In the genomic region with DNA sequence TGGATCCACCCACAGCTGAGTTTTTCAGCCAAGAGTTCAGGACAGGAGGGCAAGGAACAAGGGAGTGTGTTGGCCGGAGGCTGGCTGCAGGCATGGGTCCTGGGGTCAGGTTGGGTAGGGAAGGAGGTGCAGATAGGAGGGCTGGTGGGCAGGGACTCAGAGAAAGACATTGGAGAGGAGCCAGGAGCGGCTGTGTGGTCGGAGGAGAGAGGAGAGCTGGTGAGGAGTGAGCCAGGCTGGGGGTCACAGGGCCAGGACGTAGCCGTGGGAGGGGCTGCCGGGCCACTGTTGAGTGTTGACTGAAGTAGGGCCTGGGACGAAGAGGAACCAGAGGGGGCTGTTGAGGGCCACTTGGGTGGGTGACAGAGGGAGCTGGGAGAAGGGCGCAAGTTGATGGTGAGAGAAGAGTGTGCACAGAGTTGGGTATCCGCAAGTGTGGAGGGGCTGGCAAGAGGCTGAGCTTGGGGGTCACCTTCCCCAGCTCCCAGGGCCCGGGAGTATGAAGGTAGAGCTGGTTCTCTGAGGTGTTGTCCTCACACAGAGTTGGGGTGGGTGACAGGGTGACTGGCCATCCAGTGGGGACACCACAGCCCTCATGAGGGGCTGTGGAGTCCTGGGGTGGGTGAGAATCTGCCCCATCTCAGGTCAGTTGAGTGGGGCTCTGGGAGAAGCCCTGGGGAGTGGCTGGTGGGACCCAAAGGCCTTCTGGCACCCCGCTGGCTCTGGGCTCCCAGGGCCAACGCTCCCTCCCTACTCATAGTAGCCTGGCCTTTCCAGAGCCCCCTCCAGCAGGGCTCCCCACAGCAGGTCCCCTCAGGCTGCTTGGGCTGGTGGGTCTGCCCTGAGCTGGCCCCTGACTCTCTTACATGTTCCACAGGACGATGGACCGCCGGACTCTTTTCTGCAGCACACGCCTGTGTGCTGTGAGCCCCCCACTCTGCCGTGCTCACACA, we compare ENCODE assay signal across 1 cellular context.
TF ChIP-seq lines count a peak whose summit lies in the region.

No MANE protein-coding gene starts in this region.

TF ChIP-seq in K562, 482 proteins besides CTCF, POLR2A, EP300 and RAD21:
- peak; percentile 17; the same call in 1 of the 2 replicates for TF ChIP-seq NFIC (IDR thresholded peaks at IDR 0.05)
- TF ChIP-seq TAL1 (IDR thresholded peaks at IDR 0.05) = no peak
- no peak for TF ChIP-seq DDX20 (tag; IDR thresholded peaks at IDR 0.05; ENCODE audit: low read depth)
